35 cellular contexts compared by ENCODE assay signal in genomic region chr2:219473511-219473910, GRCh38. TPM values are rescaled to one million over a fixed set of nuclear protein-coding genes. Genes with fewer than 3 reads are reported as not detected.
"Had no signal": no experiment of that assay in that cellular context is flagged by ENCODE, and none has a peak within 500 bp of the region (broad histone marks: within the 10 kb centered on the region; RNA-seq: fewer than 3 reads in every experiment).

No MANE protein-coding gene starts in this region.

- H3K9me3 ChIP-seq: adrenal gland, pancreas, prostate gland, upper lobe of left lung, vagina had no signal

- H3K36me3 Mint-ChIP-seq: activated CD4-positive, alpha-beta memory T cell treated with anti-CD3 and anti-CD28 coated beads for 36 hours; activated naive CD8-positive, alpha-beta T cell treated with anti-CD3 and anti-CD28 coated beads for 36 hours had no signal

- ATAC-seq: activated CD4-positive, CD25-positive, alpha-beta regulatory T cell treated with anti-CD3 and anti-CD28 coated beads, Interleukin-2, amount 50 U/mL, for 24 hours; naive thymus-derived CD4-positive, alpha-beta T cell; pancreas; stimulated activated naive CD8-positive, alpha-beta T cell treated with anti-CD3 and anti-CD28 coated beads, Interleukin-15, Interleukin-2, amounts not matched to agents 100 U/mL and 50 U/mL, for 24 hours had no signal

- H3K27ac Mint-ChIP-seq: activated CD4-positive, alpha-beta memory T cell treated with anti-CD3 and anti-CD28 coated beads for 36 hours; activated CD4-positive, alpha-beta T cell treated with anti-CD3 and anti-CD28 coated beads, Interleukin-2, amount 10 ng/mL, durations not matched to agents 24 days and 14 days; activated naive CD4-positive, alpha-beta T cell treated with anti-CD3 and anti-CD28 coated beads for 36 hours; activated naive CD8-positive, alpha-beta T cell treated with anti-CD3 and anti-CD28 coated beads for 36 hours; activated T-helper 1 cell treated with anti-CD3 and anti-CD28 coated beads, Interleukin-12 subunit alpha, Interleukin-12 subunit beta, Interleukin-2, Interleukin-4 antibody, amounts not matched to agents 30 ng/mL and 10 ng/mL and 1 ng/mL, durations not matched to agents 14 hours and 24 hours and 36 hours; mesothelial cell of epicardium; naive thymus-derived CD4-positive, alpha-beta T cell had no signal

- H3K36me3 ChIP-seq: adrenal gland, brain microvascular endothelial cell, pancreas, prostate gland, upper lobe of left lung, vagina had no signal

- H3K4me1 ChIP-seq: adrenal gland, pancreas, prostate gland had no signal

- DNase-seq: activated CD4-positive, alpha-beta memory T cell treated with anti-CD3 and anti-CD28 coated beads for 36 hours; activated CD4-positive, alpha-beta T cell treated with anti-CD3 and anti-CD28 coated beads, Interleukin-2, amount 10 ng/mL, durations not matched to agents 24 days and 14 days; activated CD8-positive, alpha-beta memory T cell treated with anti-CD3 and anti-CD28 coated beads, Interleukin-2, amount 50 U/mL, for 4 hours; activated effector memory CD4-positive, alpha-beta T cell treated with anti-CD3 and anti-CD28 coated beads, Interleukin-2, amount 50 U/mL, for 16 hours; activated naive CD4-positive, alpha-beta T cell treated with anti-CD3 and anti-CD28 coated beads for 36 hours; activated naive CD8-positive, alpha-beta T cell treated with anti-CD3 and anti-CD28 coated beads for 36 hours; activated T-cell treated with anti-CD3 and anti-CD28 coated beads, Interleukin-2, amount 50 U/mL, for 1 hour; adrenal gland; brain microvascular endothelial cell; caudate nucleus; glutamatergic neuron; islet precursor cell; mammary epithelial cell; naive thymus-derived CD4-positive, alpha-beta T cell; nucleus accumbens; stimulated activated CD4-positive, alpha-beta T cell treated with anti-CD3 and anti-CD28 coated beads, Interleukin-12 subunit alpha, Interleukin-12 subunit beta, amount 100 ng/mL, for 4 hours; stimulated activated CD4-positive, alpha-beta T cell treated with anti-CD3 and anti-CD28 coated beads, Interleukin-4, amount 100 ng/mL, for 1 hour; stimulated activated naive CD8-positive, alpha-beta T cell treated with anti-CD3 and anti-CD28 coated beads, Interleukin-15, Interleukin-2, amounts not matched to agents 100 U/mL and 50 U/mL, for 24 hours; T-helper 9 cell; WERI-Rb-1 had no signal

- H3K27ac ChIP-seq: adrenal gland, brain microvascular endothelial cell, epithelial cell of prostate, hepatocyte, pancreas, prostate gland, skin epidermis, upper lobe of left lung, vagina, WERI-Rb-1 had no signal

- H2AFZ ChIP-seq: hepatocyte had no signal

- H3K4me3 ChIP-seq: adrenal gland, hepatocyte, pancreas, prostate gland, skin epidermis, upper lobe of left lung, vagina had no signal

- H3K27me3 Mint-ChIP-seq: activated CD4-positive, alpha-beta T cell treated with anti-CD3 and anti-CD28 coated beads, Interleukin-2, amount 10 ng/mL, durations not matched to agents 24 days and 14 days; activated naive CD8-positive, alpha-beta T cell treated with anti-CD3 and anti-CD28 coated beads for 36 hours had no signal

- H3K4me3 Mint-ChIP-seq: activated CD4-positive, alpha-beta memory T cell treated with anti-CD3 and anti-CD28 coated beads for 36 hours; activated CD4-positive, alpha-beta T cell treated with anti-CD3 and anti-CD28 coated beads, Interleukin-2, amount 10 ng/mL, durations not matched to agents 24 days and 14 days; activated naive CD4-positive, alpha-beta T cell treated with anti-CD3 and anti-CD28 coated beads for 36 hours; activated naive CD8-positive, alpha-beta T cell treated with anti-CD3 and anti-CD28 coated beads for 36 hours; activated T-helper 1 cell treated with anti-CD3 and anti-CD28 coated beads, Interleukin-12 subunit alpha, Interleukin-12 subunit beta, Interleukin-2, Interleukin-4 antibody, amounts not matched to agents 30 ng/mL and 10 ng/mL and 1 ng/mL, durations not matched to agents 14 hours and 24 hours and 36 hours; mesothelial cell of epicardium; naive thymus-derived CD4-positive, alpha-beta T cell had no signal

- H3K4me2 ChIP-seq: hepatocyte had no signal

- H3K27me3 ChIP-seq: adrenal gland, brain microvascular endothelial cell, hepatocyte, pancreas, vagina had no signal

- H3K4me1 Mint-ChIP-seq: activated CD4-positive, alpha-beta T cell treated with anti-CD3 and anti-CD28 coated beads, Interleukin-2, amount 10 ng/mL, durations not matched to agents 24 days and 14 days had no signal

RNA-seq across cellular contexts. Expression of gene ASIC4, which starts 40.8 kb away (rescaled TPM):
- total RNA-seq: activated CD4-positive, alpha-beta T cell treated with anti-CD3 and anti-CD28 coated beads, Interleukin-2, amount 10 ng/mL, durations not matched to agents 24 days and 14 days; activated CD8-positive, alpha-beta memory T cell treated with anti-CD3 and anti-CD28 coated beads for 36 hours; activated naive CD4-positive, alpha-beta T cell treated with anti-CD3 and anti-CD28 coated beads for 36 hours; activated naive CD8-positive, alpha-beta T cell treated with anti-CD3 and anti-CD28 coated beads for 36 hours; hepatocyte; subcutaneous adipose tissue; T-helper 1 cell treated with Interleukin-12 subunit alpha and Interleukin-12 subunit beta and Interleukin-4 antibody, amounts not matched to agents 30 ng/mL and 1 ng/mL, for 36 hours; vagina had no signal
- polyA plus RNA-seq: hepatocyte; liver; naive thymus-derived CD4-positive, alpha-beta T cell had no signal

RNA-seq across cellular contexts. Expression of gene DES, which starts 55.3 kb away (rescaled TPM):
- total RNA-seq: activated CD4-positive, alpha-beta memory T cell treated with anti-CD3 and anti-CD28 coated beads for 36 hours; activated CD4-positive, alpha-beta T cell treated with anti-CD3 and anti-CD28 coated beads, Interleukin-2, amount 10 ng/mL, durations not matched to agents 24 days and 14 days; activated CD8-positive, alpha-beta memory T cell treated with anti-CD3 and anti-CD28 coated beads for 36 hours; activated naive CD4-positive, alpha-beta T cell treated with anti-CD3 and anti-CD28 coated beads for 36 hours; activated T-helper 1 cell treated with anti-CD3 and anti-CD28 coated beads, Interleukin-12 subunit alpha, Interleukin-12 subunit beta, Interleukin-2, Interleukin-4 antibody, amounts not matched to agents 30 ng/mL and 10 ng/mL and 1 ng/mL, durations not matched to agents 14 hours and 24 hours and 36 hours; T-helper 1 cell treated with Interleukin-12 subunit alpha and Interleukin-12 subunit beta and Interleukin-4 antibody, amounts not matched to agents 30 ng/mL and 1 ng/mL, for 36 hours had no signal
- polyA plus RNA-seq: naive thymus-derived CD4-positive, alpha-beta T cell; neural cell had no signal
